ENCODE assay signal across 16 cellular contexts in the genomic region with DNA sequence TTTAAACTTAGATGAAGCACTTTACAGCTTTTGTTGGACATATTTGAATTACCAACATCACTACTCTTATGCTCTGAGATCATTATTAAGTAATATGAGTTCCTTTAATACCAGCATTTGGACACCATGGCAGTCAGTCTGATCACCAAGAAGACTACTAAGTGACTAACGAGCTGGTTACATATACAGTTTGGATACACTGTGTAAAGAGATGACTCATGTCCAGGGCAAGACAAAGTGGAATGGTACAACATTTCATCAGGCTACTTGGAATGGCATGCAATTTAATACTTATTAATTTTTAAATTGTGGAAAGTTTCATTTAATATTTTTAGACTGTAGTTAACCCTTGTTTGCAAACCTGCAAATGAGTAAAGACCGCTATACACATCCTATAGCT.
A peak's percentile ranks its signal among the peaks of the same experiment; 100 is the strongest.
DNase-seq lines count a peak whose midpoint lies in the region; ATAC-seq, FAIRE-seq and TF ChIP-seq lines count a peak whose summit lies in the region.
"Had no signal": no experiment of that assay in that cellular context is flagged by ENCODE, and none has a peak within 500 bp of the region (broad histone marks: within the 10 kb centered on the region; RNA-seq: fewer than 3 reads in every experiment).

No MANE protein-coding gene starts in this region.

- no peaks in the 10 kb centered on the region for H3K27me3 ChIP-seq in bronchial epithelial cell (ENCODE audit: control insufficient read depth, insufficient read depth, low read length)
- H3K27me3 ChIP-seq in right lobe of liver: no peaks in the 10 kb centered on the region

- TF ChIP-seq POLR2A in right lobe of liver (IDR thresholded peaks at IDR 0.05): no peak

- peak; percentile 54 for DNase-seq in DMS53 (lab: John Stamatoyannopoulos, UW)
- peak; percentile 20 for DNase-seq in HT1080 (ENCODE audit: low read depth)
- peak; percentile 85 for DNase-seq in bronchial epithelial cell (ENCODE audit: low read depth)
- peak; percentile 14 for DNase-seq in kidney tubule cell (ENCODE audit: low spot score)
- DNase-seq in LoVo (ENCODE audit: low spot score): no peak
- DNase-seq in right lobe of liver: no peak
- no peak for DNase-seq in substantia nigra (lab: John Stamatoyannopoulos, UW)
- DNase-seq: ACHN; CD4-positive, CD25-positive, alpha-beta regulatory T cell; DMS79; NCI-H1417; NCI-H2029 treated with DMSO at 0.1 percent for 48 hours; NCI-H524 treated with DMSO at 0.1 percent for 48 hours had no signal

- no peak for ATAC-seq in right lobe of liver
- ATAC-seq: HepG2 had no signal

- no peak for FAIRE-seq in bronchial epithelial cell (lab: Jason Lieb, UNC)
- FAIRE-seq: GM12891, HepG2 had no signal

- TF ChIP-seq CTCF in bronchial epithelial cell (IDR thresholded peaks at IDR 0.05; ENCODE audit: insufficient read depth, low read length, severe bottlenecking): no peak
- no peak for TF ChIP-seq CTCF in right lobe of liver (IDR thresholded peaks at IDR 0.05)

- no peak overlapping the region for H3K27ac ChIP-seq in right lobe of liver
- no peak overlapping the region for H3K27ac ChIP-seq in substantia nigra (ENCODE audit: low read depth, low read length, poor library complexity, severe bottlenecking)
- H3K27ac ChIP-seq: SK-N-MC had no signal

- 11% methylated on average over 2 of the region's 2 CpGs for WGBS in right lobe of liver (ENCODE audit: insufficient coverage, low coverage, low lambda C conversion rate, missing lambda C conversion rate)

- no peaks in the 10 kb centered on the region for H3K36me3 ChIP-seq in bronchial epithelial cell (ENCODE audit: control insufficient read depth, insufficient read depth, low read length)
- no peaks in the 10 kb centered on the region for H3K36me3 ChIP-seq in right lobe of liver

- H3K9me3 ChIP-seq in right lobe of liver: no peaks in the 10 kb centered on the region

- H3K4me3 ChIP-seq in bronchial epithelial cell (ENCODE audit: low read depth, low read length) (no peak overlapping the region), right lobe of liver (no peak overlapping the region)
- H3K4me3 ChIP-seq: SK-N-MC had no signal

- intact Hi-C loops in right lobe of liver (cut with DNase I): no loop called here

- no peaks in the 10 kb centered on the region for H3K4me1 ChIP-seq in right lobe of liver

Comparison
In these comparisons a context has a peak if more than half of its experiments do, and no peak if none do; other contexts are left out.
1. DNase-seq: peak in DMS53 (single experiment), HT1080 (single experiment), bronchial epithelial cell (single experiment) and kidney tubule cell (single experiment); none in LoVo (single experiment), right lobe of liver (0 of 3) and substantia nigra (0 of 49).